ENCODE assay signal across 11 cellular contexts in genomic region chr5:97167435-97167834, GRCh38. TPM values are rescaled to one million over a fixed set of nuclear protein-coding genes. Genes with fewer than 3 reads are reported as not detected.
DNase-seq lines count a peak whose midpoint lies in the region; ATAC-seq, FAIRE-seq and TF ChIP-seq lines count a peak whose summit lies in the region.
"Had no signal": no experiment of that assay in that cellular context is flagged by ENCODE, and none has a peak within 500 bp of the region (broad histone marks: within the 10 kb centered on the region; RNA-seq: fewer than 3 reads in every experiment).

No MANE protein-coding gene starts in this region.

- H2BK120ac ChIP-seq in mesendoderm (ENCODE audit: low read depth, low read length) = no peak overlapping the region

- WGBS in mammary epithelial cell (ENCODE audit: low coverage, missing lambda C conversion rate) = 61% methylated on average over 6 of the region's 6 CpGs
- no CpG with 5 or more reads among the region's 6 CpGs for WGBS in mesendoderm (ENCODE audit: extremely low coverage, insufficient coverage, low lambda C conversion rate)

- H3K23ac ChIP-seq in mesendoderm (ENCODE audit: low read length) = no peak overlapping the region

- BruUV-seq in mammary epithelial cell (replicated peaks; lab: Mats Ljungman, UMichigan) = TSS peak; percentile 39

- H3K4me1 ChIP-seq in mammary epithelial cell (ENCODE audit: insufficient read depth, low read length) = no peaks in the 10 kb centered on the region
- H3K4me1 ChIP-seq in mesendoderm (ENCODE audit: control insufficient read depth, low read depth, low read length) = no peaks in the 10 kb centered on the region

- no peaks in the 10 kb centered on the region for H3K9me3 ChIP-seq in mammary epithelial cell (replicated peaks; ENCODE audit: insufficient read depth, low read length)

- no peaks in the 10 kb centered on the region for H4K20me1 ChIP-seq in mammary epithelial cell (ENCODE audit: insufficient read depth, low read length)

- intact Hi-C loops in mammary epithelial cell (cut with micrococcal nuclease) (no loop called here), posterior vena cava (cut with DNase I) (loop anchor here in 1 of 2 donors (10.0 kb wide), 1 partner anchor 413 kb away; no protein-coding TSS in a partner anchor)

- H2AFZ ChIP-seq in mammary epithelial cell (ENCODE audit: low read depth, low read length) = no peak overlapping the region

- H3K27me3 ChIP-seq in mammary epithelial cell (ENCODE audit: insufficient read depth, low read length) (no peaks in the 10 kb centered on the region), mesendoderm (ENCODE audit: insufficient read depth, low read length, poor library complexity) (no peaks in the 10 kb centered on the region)
- H3K27me3 ChIP-seq: cardiac muscle cell had no signal

- no peak overlapping the region for H4K8ac ChIP-seq in mesendoderm (ENCODE audit: low read depth, low read length)

- H3K36me3 ChIP-seq in mammary epithelial cell (ENCODE audit: insufficient read depth, low read length) = peaks cover 33% of the 10 kb centered on the region
- no peaks in the 10 kb centered on the region for H3K36me3 ChIP-seq in mesendoderm (ENCODE audit: control insufficient read depth, insufficient read depth, low read length)

- H3K79me1 ChIP-seq in mesendoderm (ENCODE audit: low read length) = no peaks in the 10 kb centered on the region

- in situ Hi-C loops in GM13976 (cut with MboI; ENCODE audit: low sequenced_read_pairs, unreplicated experiment) (loop anchor here (25.0 kb wide), 1 partner anchor 555 kb away; no protein-coding TSS in a partner anchor), mammary epithelial cell (cut with MboI; ENCODE audit: low sequenced_read_pairs in 2 of 2) (loop anchor here (10.0 to 25.0 kb wide), 3 partner anchors 293 to 555 kb away; partner anchors contain the start of gene ERAP2 (in 1 of the 2))

- no peak overlapping the region for H2AK5ac ChIP-seq in mesendoderm (ENCODE audit: low read length)

- ATAC-seq in GM19452 (IDR thresholded peaks at IDR 0.05; ENCODE audit: unreplicated experiment) (peak; percentile 73), HG03175 (IDR thresholded peaks at IDR 0.05; ENCODE audit: unreplicated experiment) (peak; percentile 82)

- no peak overlapping the region for H3K4ac ChIP-seq in mesendoderm (ENCODE audit: low read depth, low read length)

- H2BK15ac ChIP-seq in mesendoderm (replicated peaks; ENCODE audit: low read depth) = no peak overlapping the region

- H3K56ac ChIP-seq in mesendoderm (ENCODE audit: low read length) = no peak overlapping the region

- H3K4me3 ChIP-seq in mammary epithelial cell (replicated peaks in 1 of 3; ENCODE audit: insufficient read depth in 1 of 3, low read depth in 2 of 3, low read length in 3 of 3) = no peak overlapping the region
- H3K4me3 ChIP-seq in mesendoderm (ENCODE audit: low read length) = no peak overlapping the region
- H3K4me3 ChIP-seq: cardiac muscle cell had no signal

- no peak overlapping the region for H3K18ac ChIP-seq in mesendoderm (ENCODE audit: low read length)

- H2BK5ac ChIP-seq in mesendoderm (ENCODE audit: low read length) = no peak overlapping the region

- H3K9ac ChIP-seq in mammary epithelial cell (ENCODE audit: insufficient read depth, low read length) = no peak overlapping the region
- H3K9ac ChIP-seq in mesendoderm (ENCODE audit: low read length) = no peak overlapping the region

- DNase-seq in GM13976 (ENCODE audit: low spot score) (peak; percentile 34), mammary epithelial cell (no peak), D721Med (ENCODE audit: insufficient read length, low spot score) (no peak), dedifferentiated amniotic fluid mesenchymal stem cell (ENCODE audit: extremely low spot score) (no peak), posterior vena cava (ENCODE audit: low spot score) (no peak), mesendoderm (no peak)
- DNase-seq: islet precursor cell had no signal

- H3K4me2 ChIP-seq in mammary epithelial cell (ENCODE audit: insufficient read depth, low read depth, low read length) (no peak overlapping the region), mesendoderm (ENCODE audit: low read length) (no peak overlapping the region)

- H3K79me2 ChIP-seq in mammary epithelial cell (ENCODE audit: insufficient read depth, low read length) (peaks cover 2% of the 10 kb centered on the region), mesendoderm (ENCODE audit: control insufficient read depth, insufficient read depth, low read length) (no peaks in the 10 kb centered on the region)

- CTCF ChIA-PET in mammary epithelial cell (lab: Charles Lee; ENCODE audit: low non-redundant PET) = no interaction called here

- no peak overlapping the region for H3K27ac ChIP-seq in mammary epithelial cell (ENCODE audit: insufficient read depth, low read depth, low read length)
- no peak overlapping the region for H3K27ac ChIP-seq in mesendoderm (ENCODE audit: low read depth, low read length)
- H3K27ac ChIP-seq: cardiac muscle cell had no signal

- no peak overlapping the region for H4K5ac ChIP-seq in mesendoderm (ENCODE audit: low read length)

- dilution Hi-C loops in mammary epithelial cell (cut with HindIII; ENCODE audit: low sequenced_read_pairs) = loop anchor here (25.0 kb wide), 1 partner anchor 405 kb away; no protein-coding TSS in a partner anchor

- FAIRE-seq in D721Med (lab: Jason Lieb, UNC) = no peak

- TF ChIP-seq CTCF in GM13976 (IDR thresholded peaks at IDR 0.05; ENCODE audit: borderline replicate concordance, control extremely low read depth, extremely low read depth, insufficient read depth, missing control alignments) (no peak), mammary epithelial cell (conservative IDR thresholded peaks at IDR 0.05 in 1 of 2, IDR thresholded peaks at IDR 0.05 in 1 of 2; ENCODE audit: extremely low read depth in 1 of 2, insufficient read depth in 1 of 2, low read depth in 1 of 2, low read length in 2 of 2) (no peak), D721Med (IDR thresholded peaks at IDR 0.05; ENCODE audit: insufficient read depth, missing control alignments) (no peak)

RNA-seq across cellular contexts. Expression of gene RIOK2, which starts 15.6 kb away (rescaled TPM):
- total RNA-seq in mammary epithelial cell (10 to 100 TPM; 18.5 to 38.3 TPM), posterior vena cava (10 to 100 TPM; 18.3 to 24.2 TPM)
- polyA plus RNA-seq in mammary epithelial cell = 5.9 TPM
- polyA minus RNA-seq in mammary epithelial cell = 16.2 TPM
- 41.0 TPM for polyA plus RNA-seq in mesendoderm (2013, experiment 1 of 2)
- 38.5 TPM for polyA plus RNA-seq in mesendoderm (2013, experiment 2 of 2)

RNA-seq across cellular contexts. Expression of gene LIX1, which starts 25.0 kb away (rescaled TPM):
- total RNA-seq in mammary epithelial cell = not detected
- not detected for polyA plus RNA-seq in mammary epithelial cell
- polyA minus RNA-seq in mammary epithelial cell = not detected
- total RNA-seq in posterior vena cava = not detected
- polyA plus RNA-seq in mesendoderm (2013, experiment 1 of 2) = 1.5 TPM
- polyA plus RNA-seq in mesendoderm (2013, experiment 2 of 2) = 1.3 TPM
- total RNA-seq: T-helper 2 cell treated with Interferon-gamma antibody and Interleukin-4, amounts not matched to agents 100 ng/mL and 5 ng/mL, for 36 hours had no signal
